Comparison of ENCODE assay signal across 18 cellular contexts in the genomic region with DNA sequence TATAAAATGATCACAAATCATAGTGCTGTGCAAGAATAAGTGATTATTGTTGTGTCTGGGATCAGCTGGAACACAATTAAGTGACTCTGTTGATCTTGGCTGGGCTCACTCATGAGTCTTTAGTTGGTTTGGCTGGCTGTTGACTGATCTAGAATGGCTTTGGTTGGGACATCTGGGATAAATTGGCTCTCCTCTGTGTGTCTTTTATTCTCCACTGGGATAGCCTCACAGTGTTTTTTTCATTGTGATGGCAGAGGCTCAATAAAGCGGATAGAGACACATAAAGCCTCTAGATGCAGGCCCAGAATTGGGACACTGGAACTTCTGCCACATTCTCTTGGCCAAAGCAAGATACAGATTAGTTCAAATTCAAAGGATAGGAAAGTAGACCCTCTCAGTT.
"Had no signal": no experiment of that assay in that cellular context is flagged by ENCODE, and none has a peak within 500 bp of the region (broad histone marks: within the 10 kb centered on the region; RNA-seq: fewer than 3 reads in every experiment).

No MANE protein-coding gene starts in this region.

- H3K27ac ChIP-seq: brain microvascular endothelial cell, gastroesophageal sphincter, spleen, tibial nerve, VCaP had no signal

- H3K4me3 ChIP-seq: gastroesophageal sphincter, lung, spleen, tibial nerve had no signal

- H3K27me3 ChIP-seq: brain microvascular endothelial cell, gastroesophageal sphincter, spleen, tibial nerve had no signal

- ATAC-seq: activated CD4-positive, CD25-positive, alpha-beta regulatory T cell treated with anti-CD3 and anti-CD28 coated beads, Interleukin-2, amount 50 U/mL, for 24 hours; effector memory CD8-positive, alpha-beta T cell; gastroesophageal sphincter; left lobe of liver had no signal

- DNase-seq: activated CD4-positive, alpha-beta T cell treated with anti-CD3 and anti-CD28 coated beads for 48 hours; activated CD4-positive, alpha-beta T cell treated with anti-CD3 and anti-CD28 coated beads, Interleukin-2, amount 50 U/mL, for 48 hours; activated CD8-positive, alpha-beta memory T cell treated with anti-CD3 and anti-CD28 coated beads for 24 hours; activated effector memory CD4-positive, alpha-beta T cell treated with Interleukin-2 at 50 U/mL for 16 hours; activated naive CD4-positive, alpha-beta T cell treated with Interleukin-2 at 50 U/mL for 16 hours; brain microvascular endothelial cell; cortex of kidney; effector memory CD8-positive, alpha-beta T cell; retina; spleen; stimulated activated naive CD4-positive, alpha-beta T cell; T-helper 9 cell had no signal

- H3K9me3 ChIP-seq: gastroesophageal sphincter, spleen, tibial nerve had no signal

- H3K4me1 ChIP-seq: gastroesophageal sphincter, spleen, tibial nerve had no signal
